1 cellular context compared by ENCODE assay signal in the genomic region with DNA sequence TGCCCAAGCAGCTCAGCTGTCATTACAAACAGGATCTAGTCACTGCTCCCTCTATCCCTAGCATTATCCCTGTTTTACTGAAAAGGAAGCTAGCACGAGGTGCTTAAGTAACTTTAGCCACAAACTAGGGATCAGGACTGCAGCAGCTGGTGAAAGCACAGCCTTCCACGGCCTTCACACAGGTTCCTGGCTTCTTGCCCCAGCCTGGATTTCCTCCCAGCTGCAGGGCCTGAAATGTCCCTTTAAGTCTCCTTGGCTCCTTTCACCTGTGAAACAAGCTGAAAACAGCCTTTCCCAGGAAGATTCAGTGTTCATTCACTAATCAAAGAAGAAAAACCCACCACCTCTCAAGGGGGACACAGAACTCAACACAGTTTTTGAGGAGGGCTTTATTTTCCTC.
TF ChIP-seq lines count a peak whose summit lies in the region.

No MANE protein-coding gene starts in this region.

TF ChIP-seq in IMR-90, 13 proteins besides CTCF, POLR2A, EP300 and RAD21 (continued from another document):
- TF ChIP-seq, protein P1, sequence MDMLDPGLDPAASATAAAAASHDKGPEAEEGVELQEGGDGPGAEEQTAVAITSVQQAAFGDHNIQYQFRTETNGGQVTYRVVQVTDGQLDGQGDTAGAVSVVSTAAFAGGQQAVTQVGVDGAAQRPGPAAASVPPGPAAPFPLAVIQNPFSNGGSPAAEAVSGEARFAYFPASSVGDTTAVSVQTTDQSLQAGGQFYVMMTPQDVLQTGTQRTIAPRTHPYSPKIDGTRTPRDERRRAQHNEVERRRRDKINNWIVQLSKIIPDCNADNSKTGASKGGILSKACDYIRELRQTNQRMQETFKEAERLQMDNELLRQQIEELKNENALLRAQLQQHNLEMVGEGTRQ (IDR thresholded peaks at IDR 0.05; ENCODE audit: low read depth, low read length) = no peak
- TF ChIP-seq MXI1 (IDR thresholded peaks at IDR 0.05; ENCODE audit: borderline replicate concordance, low read depth, low read length) (no peak), CHD1 (IDR thresholded peaks at IDR 0.05; ENCODE audit: low read depth, low read length) (no peak), RCOR1 (IDR thresholded peaks at IDR 0.05; ENCODE audit: insufficient replicate concordance, low read length) (no peak), BHLHE40 (IDR thresholded peaks at IDR 0.05; ENCODE audit: low read depth, low read length) (no peak), FOS (IDR thresholded peaks at IDR 0.05; ENCODE audit: low read depth, low read length) (no peak), SMC3 (IDR thresholded peaks at IDR 0.05; ENCODE audit: low read depth, low read length) (no peak), MAZ (IDR thresholded peaks at IDR 0.05; ENCODE audit: borderline replicate concordance, low read depth, low read length) (no peak), NFE2L2 (IDR thresholded peaks at IDR 0.05; ENCODE audit: low read depth, low read length) (no peak), RFX5 (IDR thresholded peaks at IDR 0.05; ENCODE audit: low read depth, low read length) (no peak)
